19 cellular contexts compared by ENCODE assay signal in the genomic region with DNA sequence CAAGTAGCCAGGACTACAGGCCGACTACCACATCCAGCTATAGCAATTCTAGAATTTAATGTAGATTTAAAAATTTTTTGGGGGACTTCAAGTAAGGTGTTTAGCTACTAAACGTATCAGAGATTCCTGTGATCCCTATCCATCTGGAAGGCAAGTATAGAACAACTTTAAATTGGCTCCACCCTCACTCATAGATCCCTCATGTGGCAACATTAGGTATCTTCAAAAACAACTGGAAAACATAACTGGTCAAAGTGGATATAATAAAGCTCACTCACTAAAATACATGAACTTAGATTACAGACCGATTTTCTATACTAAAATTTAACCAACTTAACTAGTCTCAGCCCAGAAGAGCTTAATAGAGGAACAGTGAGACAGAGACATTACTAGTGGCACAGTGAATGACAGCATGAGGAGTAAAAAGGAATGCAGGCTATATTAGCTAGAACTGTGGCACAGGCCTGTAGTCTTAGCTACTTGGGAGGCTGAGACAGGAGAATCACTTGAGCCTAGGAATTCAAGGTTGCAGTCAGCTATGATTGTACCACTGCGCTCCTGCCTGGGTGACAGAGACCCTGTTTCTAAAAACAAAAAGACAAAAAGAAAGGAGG. TPM values are rescaled to one million over a fixed set of nuclear protein-coding genes. Genes with fewer than 3 reads are reported as not detected.
A peak's percentile ranks its signal among the peaks of the same experiment; 100 is the strongest.
DNase-seq lines count a peak whose midpoint lies in the region; ATAC-seq and TF ChIP-seq lines count a peak whose summit lies in the region.
"Had no signal": no experiment of that assay in that cellular context is flagged by ENCODE, and none has a peak within 500 bp of the region (broad histone marks: within the 10 kb centered on the region; RNA-seq: fewer than 3 reads in every experiment).

No MANE protein-coding gene starts in this region.

- H3K36me3 ChIP-seq in CD8-positive, alpha-beta memory T cell (ENCODE audit: insufficient read depth, low read length), result no peaks in the 10 kb centered on the region

- no peak for ATAC-seq in activated CD4-positive, alpha-beta T cell treated with anti-CD3 and anti-CD28 coated beads for 36 hours
- ATAC-seq in activated CD8-positive, alpha-beta T cell treated with anti-CD3 and anti-CD28 coated beads for 36 hours, result no peak
- ATAC-seq in memory B cell (ENCODE audit: low read depth) (no peak), HG03139 (IDR thresholded peaks at IDR 0.05; ENCODE audit: unreplicated experiment) (no peak), GM18502 (IDR thresholded peaks at IDR 0.05; ENCODE audit: poor library complexity, unreplicated experiment) (no peak)
- ATAC-seq: left colon had no signal

- H3K4me1 ChIP-seq in CD8-positive, alpha-beta memory T cell (ENCODE audit: insufficient read depth, low read length), result peaks cover 36% of the 10 kb centered on the region

- H3K36me3 Mint-ChIP-seq in activated CD4-positive, alpha-beta T cell treated with anti-CD3 and anti-CD28 coated beads for 36 hours (ENCODE audit: low read depth), result peaks cover 41% of the 10 kb centered on the region
- H3K36me3 Mint-ChIP-seq in CD8-positive, alpha-beta memory T cell, result peaks cover 0 to 15% (median 10%) of the 10 kb centered on the region in 3 donors
- H3K36me3 Mint-ChIP-seq in activated CD8-positive, alpha-beta T cell treated with anti-CD3 and anti-CD28 coated beads for 36 hours (ENCODE audit: low read depth), result peaks cover 43% of the 10 kb centered on the region
- peaks cover 15% of the 10 kb centered on the region for H3K36me3 Mint-ChIP-seq in memory B cell

- CTCF ChIA-PET in activated CD4-positive, alpha-beta T cell treated with anti-CD3 and anti-CD28 coated beads for 36 hours (lab: Charles Lee), result interaction anchor here (0.5 to 2.9 kb wide), 7 partner anchors 8 to 659 kb away, joined by 3 to 27 read pairs (median 3); no protein-coding TSS in a partner anchor
- CTCF ChIA-PET in CD8-positive, alpha-beta memory T cell (lab: Charles Lee), result interaction anchor here (1.6 to 2.4 kb wide), 3 partner anchors 10 to 112 kb away, joined by 4 to 18 read pairs (median 5); no protein-coding TSS in a partner anchor
- CTCF ChIA-PET in activated CD8-positive, alpha-beta T cell treated with anti-CD3 and anti-CD28 coated beads for 36 hours (lab: Charles Lee), result interaction anchor here (1.4 to 4.0 kb wide), 4 partner anchors 9 to 124 kb away, joined by 3 to 26 read pairs (median 4); no protein-coding TSS in a partner anchor

- H3K27ac Mint-ChIP-seq in activated CD4-positive, alpha-beta T cell treated with anti-CD3 and anti-CD28 coated beads for 36 hours, result peak overlapping the region; percentile 61
- H3K27ac Mint-ChIP-seq in CD8-positive, alpha-beta memory T cell, result peak overlapping the region in 7 of 8 donors; percentile 10 to 92 (median 38)
- H3K27ac Mint-ChIP-seq in activated CD8-positive, alpha-beta T cell treated with anti-CD3 and anti-CD28 coated beads for 36 hours, result peak overlapping the region; percentile 11
- peak overlapping the region; percentile 14 for H3K27ac Mint-ChIP-seq in memory B cell

- H3K4me3 ChIP-seq in CD8-positive, alpha-beta memory T cell (ENCODE audit: low read length), result no peak overlapping the region
- H3K4me3 ChIP-seq: BLaER1 treated with 17β-estradiol and CSF1 and Interleukin-3, amounts not matched to agents 10 nM and 100 nM; esophagus muscularis mucosa had no signal

- DNase-seq in activated CD4-positive, alpha-beta T cell treated with anti-CD3 and anti-CD28 coated beads for 36 hours, result no peak
- no peak for DNase-seq in activated CD4-positive, alpha-beta T cell treated with anti-CD3 and anti-CD28 coated beads for 1 hour
- no peak for DNase-seq in CD8-positive, alpha-beta memory T cell
- DNase-seq in activated CD8-positive, alpha-beta T cell treated with anti-CD3 and anti-CD28 coated beads for 36 hours, result no peak
- no peak for DNase-seq in memory B cell (ENCODE audit: low spot score in 2 of 2)
- DNase-seq in MV-4-11 (lab: John Stamatoyannopoulos, UW), result no peak
- DNase-seq: activated CD4-positive, alpha-beta T cell treated with anti-CD3 and anti-CD28 coated beads, Interleukin-2, amount 50 U/mL, for 1 hour; activated T-cell treated with anti-CD3 and anti-CD28 coated beads, Interleukin-2, amount 50 U/mL, for 4 hours; caudate nucleus; left colon; NCI-H1092; NCI-H2081; NCI-H446 treated with DMSO at 0.1 percent for 48 hours; stimulated activated CD4-positive, alpha-beta T cell treated with anti-CD3 and anti-CD28 coated beads, Interleukin-4, amount 100 ng/mL, for 24 hours had no signal

- POLR2A ChIA-PET in activated CD4-positive, alpha-beta T cell treated with anti-CD3 and anti-CD28 coated beads for 36 hours (lab: Charles Lee), result interaction anchor here (0.6 to 1.5 kb wide), 6 partner anchors 9 to 558 kb away, joined by 3 to 6 read pairs (median 4); a partner anchor contains a TSS
- POLR2A ChIA-PET in CD8-positive, alpha-beta memory T cell (lab: Charles Lee), result interaction anchor here (1.2 kb wide), 1 partner anchor 12 kb away, joined by 4 read pairs; no protein-coding TSS in a partner anchor
- POLR2A ChIA-PET in activated CD8-positive, alpha-beta T cell treated with anti-CD3 and anti-CD28 coated beads for 36 hours (lab: Charles Lee), result interaction anchor here (1.3 to 6.0 kb wide), 3 partner anchors 9 to 15 kb away, joined by 3 to 32 read pairs (median 4); no protein-coding TSS in a partner anchor

- no peak for TF ChIP-seq CTCF in activated CD8-positive, alpha-beta T cell treated with anti-CD3 and anti-CD28 coated beads for 36 hours (IDR thresholded peaks at IDR 0.05)

- intact Hi-C loops in activated CD4-positive, alpha-beta T cell treated with anti-CD3 and anti-CD28 coated beads for 36 hours (cut with DNase I, micrococcal nuclease), result no loop called here
- intact Hi-C loops in activated CD8-positive, alpha-beta T cell treated with anti-CD3 and anti-CD28 coated beads for 36 hours (cut with micrococcal nuclease), result no loop called here

- H3K9me3 ChIP-seq in CD8-positive, alpha-beta memory T cell (ENCODE audit: low read length), result no peaks in the 10 kb centered on the region
- H3K9me3 ChIP-seq: esophagus muscularis mucosa had no signal

- peaks cover 57% of the 10 kb centered on the region for H3K4me1 Mint-ChIP-seq in activated CD4-positive, alpha-beta T cell treated with anti-CD3 and anti-CD28 coated beads for 36 hours
- H3K4me1 Mint-ChIP-seq in CD8-positive, alpha-beta memory T cell, result peaks cover 60 to 88% (median 84%) of the 10 kb centered on the region in 3 donors
- H3K4me1 Mint-ChIP-seq in activated CD8-positive, alpha-beta T cell treated with anti-CD3 and anti-CD28 coated beads for 36 hours (ENCODE audit: low read depth), result peaks cover 59% of the 10 kb centered on the region
- H3K4me1 Mint-ChIP-seq in memory B cell, result peaks cover 40% of the 10 kb centered on the region

- H3K4me3 Mint-ChIP-seq in activated CD4-positive, alpha-beta T cell treated with anti-CD3 and anti-CD28 coated beads for 36 hours, result no peak overlapping the region
- peak overlapping the region in 3 of 7 donors; percentile 1 to 55 (median 14) for H3K4me3 Mint-ChIP-seq in CD8-positive, alpha-beta memory T cell
- no peak overlapping the region for H3K4me3 Mint-ChIP-seq in activated CD8-positive, alpha-beta T cell treated with anti-CD3 and anti-CD28 coated beads for 36 hours
- H3K4me3 Mint-ChIP-seq in memory B cell, result no peak overlapping the region
- H3K4me3 Mint-ChIP-seq: activated T-cell treated with anti-CD3 and anti-CD28 coated beads, Interleukin-2, amount 50 U/mL, for 4 hours had no signal

- H3K27ac ChIP-seq in CD8-positive, alpha-beta memory T cell (ENCODE audit: low read depth, low read length), result no peak overlapping the region
- H3K27ac ChIP-seq: BLaER1 treated with 17β-estradiol and CSF1 and Interleukin-3, amounts not matched to agents 10 nM and 100 nM; esophagus muscularis mucosa; KMS-11 had no signal

- H3K27me3 Mint-ChIP-seq in activated CD4-positive, alpha-beta T cell treated with anti-CD3 and anti-CD28 coated beads for 36 hours, result no peaks in the 10 kb centered on the region
- peaks cover 0 to 1% of the 10 kb centered on the region in 2 donors for H3K27me3 Mint-ChIP-seq in CD8-positive, alpha-beta memory T cell
- H3K27me3 Mint-ChIP-seq in activated CD8-positive, alpha-beta T cell treated with anti-CD3 and anti-CD28 coated beads for 36 hours, result no peaks in the 10 kb centered on the region
- H3K27me3 Mint-ChIP-seq in memory B cell, result no peaks in the 10 kb centered on the region

- H3K9me3 Mint-ChIP-seq in activated CD4-positive, alpha-beta T cell treated with anti-CD3 and anti-CD28 coated beads for 36 hours (ENCODE audit: low read depth), result no peaks in the 10 kb centered on the region
- no peaks in the 10 kb centered on the region for H3K9me3 Mint-ChIP-seq in CD8-positive, alpha-beta memory T cell
- no peaks in the 10 kb centered on the region for H3K9me3 Mint-ChIP-seq in activated CD8-positive, alpha-beta T cell treated with anti-CD3 and anti-CD28 coated beads for 36 hours
- no peaks in the 10 kb centered on the region for H3K9me3 Mint-ChIP-seq in memory B cell
- H3K9me3 Mint-ChIP-seq: activated T-cell treated with anti-CD3 and anti-CD28 coated beads, Interleukin-2, amount 50 U/mL, for 4 hours had no signal

- no peaks in the 10 kb centered on the region for H3K27me3 ChIP-seq in CD8-positive, alpha-beta memory T cell (ENCODE audit: insufficient read depth, low read length, poor library complexity, severe bottlenecking)
- H3K27me3 ChIP-seq: BLaER1 treated with 17β-estradiol and CSF1 and Interleukin-3, amounts not matched to agents 10 nM and 100 nM; esophagus muscularis mucosa had no signal

RNA-seq across cellular contexts. Expression of a gene that starts 14.7 kb away (rescaled TPM):
- total RNA-seq in activated CD4-positive, alpha-beta T cell treated with anti-CD3 and anti-CD28 coated beads for 36 hours, result 10 to 100 TPM; 81.0 to 99.8 TPM
- total RNA-seq in CD8-positive, alpha-beta memory T cell, result 100 to 1,000 TPM in 1 of 2 experiments, 10 to 100 TPM in 1; 97.4 to 104 TPM
- 4.3 TPM for polyA plus RNA-seq in CD8-positive, alpha-beta memory T cell
- total RNA-seq in activated CD8-positive, alpha-beta T cell treated with anti-CD3 and anti-CD28 coated beads for 36 hours, result 10 to 100 TPM; 76.4 to 78.2 TPM

Comparison
In these comparisons a context has a peak if more than half of its experiments do, and no peak if none do; other contexts are left out.
1. H3K27ac Mint-ChIP-seq: peak in every context shown above with its lines; median percentile 61 in activated CD4-positive, alpha-beta T cell treated with anti-CD3 and anti-CD28 coated beads for 36 hours; 38 in CD8-positive, alpha-beta memory T cell; 14 in memory B cell; 11 in activated CD8-positive, alpha-beta T cell treated with anti-CD3 and anti-CD28 coated beads for 36 hours.